ENCODE assay signal across 29 cellular contexts in genomic region chr4:4667643-4668081, GRCh38.
A peak's percentile ranks its signal among the peaks of the same experiment; 100 is the strongest.
DNase-seq lines count a peak whose midpoint lies in the region; ATAC-seq and TF ChIP-seq lines count a peak whose summit lies in the region.
"Had no signal": no experiment of that assay in that cellular context is flagged by ENCODE, and none has a peak within 500 bp of the region (broad histone marks: within the 10 kb centered on the region; RNA-seq: fewer than 3 reads in every experiment).

No MANE protein-coding gene starts in this region.

- no peak overlapping the region for H2AK5ac ChIP-seq in trophoblast cell (ENCODE audit: low read length)

- peak overlapping the region; percentile 55 for H2BK12ac ChIP-seq in trophoblast cell (ENCODE audit: low read length)

- peak overlapping the region; percentile 66 for H3K27ac Mint-ChIP-seq in Caco-2 (ENCODE audit: unreplicated experiment)
- H3K27ac Mint-ChIP-seq: activated CD4-positive, alpha-beta T cell treated with anti-CD3 and anti-CD28 coated beads, Interleukin-2, amount 10 ng/mL, durations not matched to agents 7 days and 5 days; naive thymus-derived CD4-positive, alpha-beta T cell; stimulated activated naive CD8-positive, alpha-beta T cell treated with anti-CD3 and anti-CD28 coated beads, Interleukin-15, Interleukin-2, amounts not matched to agents 100 ng/mL and 50 ng/mL, for 24 hours had no signal

- peak overlapping the region; percentile 45 for H3K9ac ChIP-seq in NT2/D1 (ENCODE audit: insufficient read length, low read depth)
- no peak overlapping the region for H3K9ac ChIP-seq in trophoblast cell (ENCODE audit: low read length)

- peak overlapping the region; percentile 71 for H4K91ac ChIP-seq in trophoblast cell (ENCODE audit: low read depth, low read length)

- ATAC-seq in GM18502 (IDR thresholded peaks at IDR 0.05; ENCODE audit: poor library complexity, unreplicated experiment): no peak
- ATAC-seq: gastroesophageal sphincter; naive thymus-derived CD4-positive, alpha-beta T cell; pancreas; Right ventricle myocardium inferior; upper lobe of right lung had no signal

- TF ChIP-seq CTCF in Caco-2 (IDR thresholded peaks at IDR 0.05; ENCODE audit: insufficient read depth in 1 of 2, low read depth in 1 of 2, low read length in 1 of 2, severe bottlenecking in 1 of 2, unreplicated experiment in 1 of 2) (no peak), Peyer's patch (IDR thresholded peaks at IDR 0.05) (no peak)

- H3K9me3 Mint-ChIP-seq in Caco-2 (ENCODE audit: unreplicated experiment): no peaks in the 10 kb centered on the region
- H3K9me3 Mint-ChIP-seq: activated CD4-positive, alpha-beta T cell treated with anti-CD3 and anti-CD28 coated beads, Interleukin-2, amount 10 ng/mL, durations not matched to agents 7 days and 5 days; naive thymus-derived CD4-positive, alpha-beta T cell; stimulated activated naive CD8-positive, alpha-beta T cell treated with anti-CD3 and anti-CD28 coated beads, Interleukin-15, Interleukin-2, amounts not matched to agents 100 ng/mL and 50 ng/mL, for 24 hours had no signal

- no peak overlapping the region for H4K12ac ChIP-seq in trophoblast cell (ENCODE audit: low read depth, low read length)

- no peak for TF ChIP-seq POLR2A in Peyer's patch (IDR thresholded peaks at IDR 0.05)

- peak overlapping the region; percentile 18 for H3K18ac ChIP-seq in trophoblast cell (ENCODE audit: low read length)

- peak overlapping the region; percentile 36 for H3K14ac ChIP-seq in trophoblast cell (ENCODE audit: low read length)

- peak overlapping the region; percentile 78 for H2BK5ac ChIP-seq in trophoblast cell (ENCODE audit: low read depth, low read length, poor library complexity)

- H3K4me3 ChIP-seq in Caco-2 (ENCODE audit: low read depth, low read length) (no peak overlapping the region), NT2/D1 (ENCODE audit: insufficient read length, low read depth) (peak overlapping the region; percentile 16), iPS DF 6.9 (ENCODE audit: low read length) (no peak overlapping the region), trophoblast cell (ENCODE audit: low read depth, low read length) (no peak overlapping the region), Peyer's patch (no peak overlapping the region)
- H3K4me3 ChIP-seq: adrenal gland, cardiac muscle cell, gastroesophageal sphincter, lung, pancreas, upper lobe of right lung had no signal

- whole genome bisulfite sequencing in iPS DF 6.9 (ENCODE audit: insufficient coverage, insufficient read length): no CpG with 5 or more reads among the region's 13 CpGs
- no CpG with 5 or more reads among the region's 13 CpGs for WGBS in trophoblast cell (ENCODE audit: extremely low coverage, insufficient coverage, insufficient read length)

- H3K4me2 ChIP-seq in trophoblast cell (ENCODE audit: low read length): peak overlapping the region; percentile 43

- no peaks in the 10 kb centered on the region for H3K27me3 Mint-ChIP-seq in Caco-2 (ENCODE audit: insufficient read depth, unreplicated experiment)
- H3K27me3 Mint-ChIP-seq: activated CD4-positive, alpha-beta T cell treated with anti-CD3 and anti-CD28 coated beads, Interleukin-2, amount 10 ng/mL, durations not matched to agents 7 days and 5 days; CD4-positive, alpha-beta memory T cell; naive thymus-derived CD4-positive, alpha-beta T cell; stimulated activated naive CD8-positive, alpha-beta T cell treated with anti-CD3 and anti-CD28 coated beads, Interleukin-15, Interleukin-2, amounts not matched to agents 100 ng/mL and 50 ng/mL, for 24 hours had no signal

- H2BK120ac ChIP-seq in trophoblast cell (ENCODE audit: insufficient read depth, low read length, poor library complexity): peak overlapping the region; percentile 18

- H3K4me1 ChIP-seq in Caco-2 (peaks cover 77% of the 10 kb centered on the region), NT2/D1 (ENCODE audit: insufficient read depth, insufficient read length) (peaks cover 16% of the 10 kb centered on the region), iPS DF 6.9 (ENCODE audit: control insufficient read depth, insufficient read depth, low read length) (peaks cover 14% of the 10 kb centered on the region; the same call in 1 of the 2 replicates), trophoblast cell (ENCODE audit: control insufficient read depth in 1 of 2, insufficient read depth in 2 of 2, low read length in 2 of 2) (peaks cover 42 to 47% of the 10 kb centered on the region in 2 experiments), Peyer's patch (no peaks in the 10 kb centered on the region)
- H3K4me1 ChIP-seq: adrenal gland, gastroesophageal sphincter, pancreas, upper lobe of right lung had no signal

- H3K36me3 Mint-ChIP-seq in Caco-2 (ENCODE audit: insufficient read depth, unreplicated experiment): peaks cover 6% of the 10 kb centered on the region

- H3K4ac ChIP-seq in trophoblast cell (ENCODE audit: low read depth, low read length): no peak overlapping the region

- no peaks in the 10 kb centered on the region for H3K79me2 ChIP-seq in trophoblast cell (ENCODE audit: control insufficient read depth, insufficient read depth, low read length, poor library complexity)

- no peaks in the 10 kb centered on the region for H3K27me3 ChIP-seq in Caco-2 (replicated peaks; ENCODE audit: control insufficient read depth, insufficient read depth, low read length)
- no peaks in the 10 kb centered on the region for H3K27me3 ChIP-seq in NT2/D1 (ENCODE audit: insufficient read depth, insufficient read length)
- no peaks in the 10 kb centered on the region for H3K27me3 ChIP-seq in iPS DF 6.9 (ENCODE audit: control insufficient read depth, insufficient read depth, low read length)
- no peaks in the 10 kb centered on the region for H3K27me3 ChIP-seq in trophoblast cell (ENCODE audit: insufficient read depth, low read length)
- no peaks in the 10 kb centered on the region for H3K27me3 ChIP-seq in Peyer's patch
- H3K27me3 ChIP-seq: adrenal gland, cardiac muscle cell, dorsolateral prefrontal cortex, gastroesophageal sphincter, pancreas, upper lobe of right lung had no signal

- CTCF ChIA-PET in Caco-2 (lab: Charles Lee): no interaction called here

- no peaks in the 10 kb centered on the region for H3K9me3 ChIP-seq in Caco-2
- no peaks in the 10 kb centered on the region for H3K9me3 ChIP-seq in NT2/D1 (ENCODE audit: insufficient read depth, low read length)
- H3K9me3 ChIP-seq in iPS DF 6.9 (ENCODE audit: control insufficient read depth, insufficient read depth, low read length): no peaks in the 10 kb centered on the region
- no peaks in the 10 kb centered on the region for H3K9me3 ChIP-seq in trophoblast cell (ENCODE audit: insufficient read depth, low read depth, low read length)
- no peaks in the 10 kb centered on the region for H3K9me3 ChIP-seq in Peyer's patch
- H3K9me3 ChIP-seq: adrenal gland, gastroesophageal sphincter, pancreas, upper lobe of right lung had no signal

- DNase-seq in Caco-2 (peak in 1 of 2 experiments; percentile 49), NT2/D1 (ENCODE audit: low read depth, low spot score) (peak; percentile 48), iPS DF 6.9 (ENCODE audit: low read depth, low spot score) (peak; percentile 66), trophoblast cell (no peak), A172 (ENCODE audit: low spot score) (no peak), Peyer's patch (no peak)
- no peak for DNase-seq in activated CD4-positive, alpha-beta T cell treated with anti-CD3 and anti-CD28 coated beads for 48 hours
- DNase-seq: activated CD4-positive, alpha-beta T cell treated with anti-CD3 and anti-CD28 coated beads, Interleukin-2, amount 10 ng/mL, durations not matched to agents 7 days and 5 days; activated CD8-positive, alpha-beta memory T cell treated with anti-CD3 and anti-CD28 coated beads, Interleukin-2, amount 50 U/mL, for 48 hours; activated effector memory CD4-positive, alpha-beta T cell treated with anti-CD3 and anti-CD28 coated beads, Interleukin-2, amount 50 U/mL, for 16 hours; adrenal gland; CD4-positive, alpha-beta memory T cell; DND-41; dorsolateral prefrontal cortex; erythroblast; GOT3; naive thymus-derived CD4-positive, alpha-beta T cell; NCI-H2107; NCI-H524 treated with DMSO at 0.1 percent for 48 hours; pancreas; stimulated activated CD4-positive, alpha-beta T cell treated with anti-CD3 and anti-CD28 coated beads, Interleukin-2, amount 100 ng/mL, for 24 hours; SW 1271; upper lobe of right lung had no signal

- H3K36me3 ChIP-seq in Caco-2 (ENCODE audit: control insufficient read depth, insufficient read depth, low read length): no peaks in the 10 kb centered on the region
- no peaks in the 10 kb centered on the region for H3K36me3 ChIP-seq in NT2/D1 (ENCODE audit: insufficient read depth, insufficient read length, low read length)
- no peaks in the 10 kb centered on the region for H3K36me3 ChIP-seq in iPS DF 6.9 (ENCODE audit: control insufficient read depth, insufficient read depth, low read length)
- H3K36me3 ChIP-seq in trophoblast cell (ENCODE audit: control insufficient read depth in 1 of 2, insufficient read depth in 2 of 2, low read length in 2 of 2): no peaks in the 10 kb centered on the region
- H3K36me3 ChIP-seq in Peyer's patch: no peaks in the 10 kb centered on the region
- H3K36me3 ChIP-seq: adrenal gland, cardiac muscle cell, gastroesophageal sphincter, pancreas, upper lobe of right lung had no signal

- POLR2A ChIA-PET in Caco-2 (lab: Charles Lee): no interaction called here

- peaks cover 46% of the 10 kb centered on the region for H3K4me1 Mint-ChIP-seq in Caco-2 (ENCODE audit: low read depth, unreplicated experiment)
- H3K4me1 Mint-ChIP-seq: CD4-positive, alpha-beta memory T cell had no signal

- H3K27ac ChIP-seq in iPS DF 6.9 (ENCODE audit: low read length): no peak overlapping the region
- peak overlapping the region; percentile 96 for H3K27ac ChIP-seq in trophoblast cell (ENCODE audit: low read depth, low read length)
- no peak overlapping the region for H3K27ac ChIP-seq in Peyer's patch
- H3K27ac ChIP-seq: adrenal gland, cardiac muscle cell, gastroesophageal sphincter, pancreas, upper lobe of right lung had no signal

- H3K23ac ChIP-seq in trophoblast cell (ENCODE audit: low read length): no peak overlapping the region

- intact Hi-C loops in Caco-2 (cut with micrococcal nuclease; ENCODE audit: unreplicated experiment): loop anchor here (2.0 to 10.0 kb wide), 3 partner anchors 63 to 197 kb away; no protein-coding TSS in a partner anchor

- H3K4me3 Mint-ChIP-seq in Caco-2 (ENCODE audit: unreplicated experiment): peak overlapping the region; percentile 23
- H3K4me3 Mint-ChIP-seq: activated CD4-positive, alpha-beta T cell treated with anti-CD3 and anti-CD28 coated beads, Interleukin-2, amount 10 ng/mL, durations not matched to agents 7 days and 5 days; CD4-positive, alpha-beta memory T cell; naive thymus-derived CD4-positive, alpha-beta T cell; stimulated activated naive CD8-positive, alpha-beta T cell treated with anti-CD3 and anti-CD28 coated beads, Interleukin-15, Interleukin-2, amounts not matched to agents 100 ng/mL and 50 ng/mL, for 24 hours had no signal

- peak overlapping the region; percentile 34 for H4K8ac ChIP-seq in trophoblast cell (ENCODE audit: low read depth, low read length)

- no peak overlapping the region for H2AFZ ChIP-seq in trophoblast cell (ENCODE audit: insufficient read depth, low read length, poor library complexity)

- no TSS peak for BruUV-seq in Caco-2 (replicated peaks; lab: Mats Ljungman, UMichigan)

- peaks cover 29% of the 10 kb centered on the region for H3K79me1 ChIP-seq in trophoblast cell (ENCODE audit: low read length)

Comparison
In these comparisons a context has a peak if more than half of its experiments do, and no peak if none do; other contexts are left out.
1. DNase-seq: peak in NT2/D1 (single experiment) and iPS DF 6.9 (single experiment); none in trophoblast cell (0 of 2), A172 (single experiment), activated CD4-positive, alpha-beta T cell treated with anti-CD3 and anti-CD28 coated beads for 48 hours (single experiment) and Peyer's patch (0 of 3).